1 cellular context compared by ENCODE assay signal in the genomic region with DNA sequence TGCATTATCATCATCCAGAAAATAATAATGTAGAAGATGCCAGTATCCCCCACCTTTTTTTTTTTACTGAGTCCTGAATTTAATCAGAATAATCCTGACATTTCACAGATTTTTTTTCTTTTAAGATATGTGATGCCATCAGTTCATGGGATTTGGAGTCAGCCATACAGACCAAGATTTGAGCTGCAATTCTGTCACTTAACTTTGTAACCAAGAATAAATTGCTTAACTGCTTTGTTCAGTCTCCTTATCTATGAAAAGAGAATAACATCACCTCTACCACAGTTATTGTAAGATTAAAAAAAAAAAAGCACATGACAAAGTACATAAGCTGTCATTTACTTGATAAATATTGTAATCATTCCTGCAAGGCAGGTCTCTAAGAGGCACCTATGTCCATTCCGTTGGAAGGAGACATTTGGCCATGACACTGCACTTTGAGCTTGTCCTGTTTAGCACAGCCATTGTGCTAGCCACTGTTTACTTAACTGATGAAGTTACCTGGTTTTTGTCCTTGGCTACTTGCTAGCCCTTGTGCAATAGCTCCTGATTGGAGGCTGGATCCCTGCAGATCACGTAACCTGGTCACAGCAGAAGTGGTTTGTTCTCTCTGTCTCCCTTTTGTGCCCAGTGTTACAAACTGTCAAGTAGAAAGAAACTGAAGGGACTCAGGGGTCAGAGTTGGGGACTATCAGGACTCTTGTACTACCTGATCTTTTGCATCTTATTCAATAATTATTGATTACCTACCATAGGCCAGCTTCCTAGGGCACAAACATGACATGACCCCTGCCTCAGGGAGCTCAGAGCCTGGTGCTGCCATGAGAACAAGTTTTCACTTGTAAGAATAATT.
TF ChIP-seq lines count a peak whose summit lies in the region.

No MANE protein-coding gene starts in this region.

TF ChIP-seq in HepG2, 621 proteins besides CTCF, POLR2A, EP300 and RAD21 (continued from another document and continues in another):
- peak; percentile 85; the same call in 1 of the 2 replicates for TF ChIP-seq EHMT2 (IDR thresholded peaks at IDR 0.05; ENCODE audit: borderline replicate concordance, low read depth, low read length)
- no peak for TF ChIP-seq RFX1 (IDR thresholded peaks at IDR 0.05)
- TF ChIP-seq KDM4B (CRISPR knock-in tag; IDR thresholded peaks at IDR 0.05): peak; percentile 96
- TF ChIP-seq SALL1 (CRISPR knock-in tag; IDR thresholded peaks at IDR 0.05): peak; percentile 100
- TF ChIP-seq ISL2 (CRISPR knock-in tag; IDR thresholded peaks at IDR 0.05): peak; percentile 99
- peak; percentile 76; the same call in 1 of the 2 replicates for TF ChIP-seq ZBTB43 (CRISPR knock-in tag; conservative IDR thresholded peaks at IDR 0.05)
- TF ChIP-seq, protein P1, sequence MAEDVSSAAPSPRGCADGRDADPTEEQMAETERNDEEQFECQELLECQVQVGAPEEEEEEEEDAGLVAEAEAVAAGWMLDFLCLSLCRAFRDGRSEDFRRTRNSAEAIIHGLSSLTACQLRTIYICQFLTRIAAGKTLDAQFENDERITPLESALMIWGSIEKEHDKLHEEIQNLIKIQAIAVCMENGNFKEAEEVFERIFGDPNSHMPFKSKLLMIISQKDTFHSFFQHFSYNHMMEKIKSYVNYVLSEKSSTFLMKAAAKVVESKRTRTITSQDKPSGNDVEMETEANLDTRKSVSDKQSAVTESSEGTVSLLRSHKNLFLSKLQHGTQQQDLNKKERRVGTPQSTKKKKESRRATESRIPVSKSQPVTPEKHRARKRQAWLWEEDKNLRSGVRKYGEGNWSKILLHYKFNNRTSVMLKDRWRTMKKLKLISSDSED (CRISPR knock-in tag; IDR thresholded peaks at IDR 0.05): no peak
- TF ChIP-seq, protein P2, sequence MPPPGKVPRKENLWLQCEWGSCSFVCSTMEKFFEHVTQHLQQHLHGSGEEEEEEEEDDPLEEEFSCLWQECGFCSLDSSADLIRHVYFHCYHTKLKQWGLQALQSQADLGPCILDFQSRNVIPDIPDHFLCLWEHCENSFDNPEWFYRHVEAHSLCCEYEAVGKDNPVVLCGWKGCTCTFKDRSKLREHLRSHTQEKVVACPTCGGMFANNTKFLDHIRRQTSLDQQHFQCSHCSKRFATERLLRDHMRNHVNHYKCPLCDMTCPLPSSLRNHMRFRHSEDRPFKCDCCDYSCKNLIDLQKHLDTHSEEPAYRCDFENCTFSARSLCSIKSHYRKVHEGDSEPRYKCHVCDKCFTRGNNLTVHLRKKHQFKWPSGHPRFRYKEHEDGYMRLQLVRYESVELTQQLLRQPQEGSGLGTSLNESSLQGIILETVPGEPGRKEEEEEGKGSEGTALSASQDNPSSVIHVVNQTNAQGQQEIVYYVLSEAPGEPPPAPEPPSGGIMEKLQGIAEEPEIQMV (CRISPR knock-in tag; IDR thresholded peaks at IDR 0.05; ENCODE audit: low read depth): 0 out of 2 replicates have a peak, but pooled peaks have one; percentile 53
- TF ChIP-seq ZNF326 (CRISPR knock-in tag; IDR thresholded peaks at IDR 0.05; ENCODE audit: borderline replicate concordance): no peak
- peak; percentile 94; the same call in 1 of the 2 replicates for TF ChIP-seq MBD4 (IDR thresholded peaks at IDR 0.05; ENCODE audit: borderline replicate concordance, low read length)
- TF ChIP-seq CCAR2 (optimal IDR thresholded peaks at IDR 0.05; ENCODE audit: low read depth, low read length): no peak
- no peak for TF ChIP-seq NFRKB (IDR thresholded peaks at IDR 0.05)
- TF ChIP-seq SPEN (CRISPR knock-in tag; IDR thresholded peaks at IDR 0.05; ENCODE audit: low read depth): peak; percentile 72; the same call in 1 of the 2 replicates
- TF ChIP-seq ZNF512 (CRISPR knock-in tag; IDR thresholded peaks at IDR 0.05): no peak
- TF ChIP-seq HIVEP1 (CRISPR knock-in tag; IDR thresholded peaks at IDR 0.05): no peak
- peak; percentile 67 for TF ChIP-seq STAG1 (CRISPR knock-in tag; IDR thresholded peaks at IDR 0.05)
- TF ChIP-seq TMF1 (CRISPR knock-in tag; IDR thresholded peaks at IDR 0.05; ENCODE audit: low read depth): no peak
- TF ChIP-seq ZBTB49 (CRISPR knock-in tag; IDR thresholded peaks at IDR 0.05; ENCODE audit: borderline replicate concordance): no peak
- TF ChIP-seq ZNF674 (CRISPR knock-in tag; IDR thresholded peaks at IDR 0.05; ENCODE audit: low read depth): no peak
- TF ChIP-seq HCFC1 (IDR thresholded peaks at IDR 0.05; ENCODE audit: low read depth, low read length): no peak
- TF ChIP-seq, protein P3, sequence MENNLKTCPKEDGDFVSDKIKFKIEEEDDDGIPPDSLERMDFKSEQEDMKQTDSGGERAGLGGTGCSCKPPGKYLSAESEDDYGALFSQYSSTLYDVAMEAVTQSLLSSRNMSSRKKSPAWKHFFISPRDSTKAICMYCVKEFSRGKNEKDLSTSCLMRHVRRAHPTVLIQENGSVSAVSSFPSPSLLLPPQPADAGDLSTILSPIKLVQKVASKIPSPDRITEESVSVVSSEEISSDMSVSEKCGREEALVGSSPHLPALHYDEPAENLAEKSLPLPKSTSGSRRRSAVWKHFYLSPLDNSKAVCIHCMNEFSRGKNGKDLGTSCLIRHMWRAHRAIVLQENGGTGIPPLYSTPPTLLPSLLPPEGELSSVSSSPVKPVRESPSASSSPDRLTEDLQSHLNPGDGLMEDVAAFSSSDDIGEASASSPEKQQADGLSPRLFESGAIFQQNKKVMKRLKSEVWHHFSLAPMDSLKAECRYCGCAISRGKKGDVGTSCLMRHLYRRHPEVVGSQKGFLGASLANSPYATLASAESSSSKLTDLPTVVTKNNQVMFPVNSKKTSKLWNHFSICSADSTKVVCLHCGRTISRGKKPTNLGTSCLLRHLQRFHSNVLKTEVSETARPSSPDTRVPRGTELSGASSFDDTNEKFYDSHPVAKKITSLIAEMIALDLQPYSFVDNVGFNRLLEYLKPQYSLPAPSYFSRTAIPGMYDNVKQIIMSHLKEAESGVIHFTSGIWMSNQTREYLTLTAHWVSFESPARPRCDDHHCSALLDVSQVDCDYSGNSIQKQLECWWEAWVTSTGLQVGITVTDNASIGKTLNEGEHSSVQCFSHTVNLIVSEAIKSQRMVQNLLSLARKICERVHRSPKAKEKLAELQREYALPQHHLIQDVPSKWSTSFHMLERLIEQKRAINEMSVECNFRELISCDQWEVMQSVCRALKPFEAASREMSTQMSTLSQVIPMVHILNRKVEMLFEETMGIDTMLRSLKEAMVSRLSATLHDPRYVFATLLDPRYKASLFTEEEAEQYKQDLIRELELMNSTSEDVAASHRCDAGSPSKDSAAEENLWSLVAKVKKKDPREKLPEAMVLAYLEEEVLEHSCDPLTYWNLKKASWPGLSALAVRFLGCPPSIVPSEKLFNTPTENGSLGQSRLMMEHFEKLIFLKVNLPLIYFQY (CRISPR knock-in tag; IDR thresholded peaks at IDR 0.05; ENCODE audit: borderline replicate concordance): peak; percentile 53; the same call in 1 of the 2 replicates
- no peak for TF ChIP-seq ZNF260 (CRISPR knock-in tag; IDR thresholded peaks at IDR 0.05; ENCODE audit: borderline replicate concordance, low read depth)
- no peak for TF ChIP-seq KMT2B (CRISPR knock-in tag; IDR thresholded peaks at IDR 0.05)
- peak; percentile 68; the same call in 1 of the 2 replicates for TF ChIP-seq ZNF160 (CRISPR knock-in tag; IDR thresholded peaks at IDR 0.05)
- TF ChIP-seq, protein P4, sequence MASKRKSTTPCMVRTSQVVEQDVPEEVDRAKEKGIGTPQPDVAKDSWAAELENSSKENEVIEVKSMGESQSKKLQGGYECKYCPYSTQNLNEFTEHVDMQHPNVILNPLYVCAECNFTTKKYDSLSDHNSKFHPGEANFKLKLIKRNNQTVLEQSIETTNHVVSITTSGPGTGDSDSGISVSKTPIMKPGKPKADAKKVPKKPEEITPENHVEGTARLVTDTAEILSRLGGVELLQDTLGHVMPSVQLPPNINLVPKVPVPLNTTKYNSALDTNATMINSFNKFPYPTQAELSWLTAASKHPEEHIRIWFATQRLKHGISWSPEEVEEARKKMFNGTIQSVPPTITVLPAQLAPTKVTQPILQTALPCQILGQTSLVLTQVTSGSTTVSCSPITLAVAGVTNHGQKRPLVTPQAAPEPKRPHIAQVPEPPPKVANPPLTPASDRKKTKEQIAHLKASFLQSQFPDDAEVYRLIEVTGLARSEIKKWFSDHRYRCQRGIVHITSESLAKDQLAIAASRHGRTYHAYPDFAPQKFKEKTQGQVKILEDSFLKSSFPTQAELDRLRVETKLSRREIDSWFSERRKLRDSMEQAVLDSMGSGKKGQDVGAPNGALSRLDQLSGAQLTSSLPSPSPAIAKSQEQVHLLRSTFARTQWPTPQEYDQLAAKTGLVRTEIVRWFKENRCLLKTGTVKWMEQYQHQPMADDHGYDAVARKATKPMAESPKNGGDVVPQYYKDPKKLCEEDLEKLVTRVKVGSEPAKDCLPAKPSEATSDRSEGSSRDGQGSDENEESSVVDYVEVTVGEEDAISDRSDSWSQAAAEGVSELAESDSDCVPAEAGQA (IDR thresholded peaks at IDR 0.05; ENCODE audit: low read depth): peak; percentile 76; the same call in 1 of the 2 replicates
- TF ChIP-seq, protein P4 (CRISPR knock-in tag; IDR thresholded peaks at IDR 0.05; ENCODE audit: borderline replicate concordance): no peak; the same call in 1 of the 2 replicates
- peak; percentile 54; the same call in 1 of the 2 replicates for TF ChIP-seq NKX3-1 (CRISPR knock-in tag; IDR thresholded peaks at IDR 0.05)
- TF ChIP-seq CHCHD3 (CRISPR knock-in tag; IDR thresholded peaks at IDR 0.05): no peak
- TF ChIP-seq PRPF4 (IDR thresholded peaks at IDR 0.05; ENCODE audit: low read depth, low read length, poor library complexity, severe bottlenecking): no peak
- peak; percentile 97 for TF ChIP-seq BCL6 (CRISPR knock-in tag; IDR thresholded peaks at IDR 0.05)
- TF ChIP-seq, protein P5, sequence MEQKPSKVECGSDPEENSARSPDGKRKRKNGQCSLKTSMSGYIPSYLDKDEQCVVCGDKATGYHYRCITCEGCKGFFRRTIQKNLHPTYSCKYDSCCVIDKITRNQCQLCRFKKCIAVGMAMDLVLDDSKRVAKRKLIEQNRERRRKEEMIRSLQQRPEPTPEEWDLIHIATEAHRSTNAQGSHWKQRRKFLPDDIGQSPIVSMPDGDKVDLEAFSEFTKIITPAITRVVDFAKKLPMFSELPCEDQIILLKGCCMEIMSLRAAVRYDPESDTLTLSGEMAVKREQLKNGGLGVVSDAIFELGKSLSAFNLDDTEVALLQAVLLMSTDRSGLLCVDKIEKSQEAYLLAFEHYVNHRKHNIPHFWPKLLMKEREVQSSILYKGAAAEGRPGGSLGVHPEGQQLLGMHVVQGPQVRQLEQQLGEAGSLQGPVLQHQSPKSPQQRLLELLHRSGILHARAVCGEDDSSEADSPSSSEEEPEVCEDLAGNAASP (CRISPR knock-in tag; IDR thresholded peaks at IDR 0.05; ENCODE audit: borderline replicate concordance): peak; percentile 98
- TF ChIP-seq ZNF724P (CRISPR knock-in tag; IDR thresholded peaks at IDR 0.05; ENCODE audit: borderline replicate concordance): 0 out of 2 replicates have a peak, but pooled peaks have one; percentile 46
- TF ChIP-seq ZNF510 (CRISPR knock-in tag; IDR thresholded peaks at IDR 0.05; ENCODE audit: low read depth): 0 out of 2 replicates have a peak, but pooled peaks have one; percentile 47
- TF ChIP-seq ZFP37 (CRISPR knock-in tag; IDR thresholded peaks at IDR 0.05; ENCODE audit: borderline replicate concordance): no peak
